ENCODE assay signal across 8 cellular contexts in genomic region chr12:132955094-132955932, GRCh38. TPM values are rescaled to one million over a fixed set of nuclear protein-coding genes. Genes with fewer than 3 reads are reported as not detected.
DNase-seq lines count a peak whose midpoint lies in the region; ATAC-seq and TF ChIP-seq lines count a peak whose summit lies in the region.

No MANE protein-coding gene starts in this region.

- peak overlapping the region; percentile 20 for H3K27ac ChIP-seq in CD4-positive, alpha-beta memory T cell (ENCODE audit: low read depth, low read length)
- H3K27ac ChIP-seq in liver (ENCODE audit: low read depth in 1 of 2, low read length in 2 of 2): peak overlapping the region; percentile 81 to 87

- peak in 1 of 5 donors; percentile 1 for DNase-seq in CD4-positive, alpha-beta memory T cell
- DNase-seq in RPMI7951 (ENCODE audit: low read depth) (peak; percentile 40), dermis blood vessel endothelial cell (peak; percentile 54)

- no peaks in the 10 kb centered on the region for H3K27me3 Mint-ChIP-seq in CD4-positive, alpha-beta memory T cell
- H3K27me3 Mint-ChIP-seq in stimulated activated naive CD8-positive, alpha-beta T cell treated with anti-CD3 and anti-CD28 coated beads, Interleukin-15, Interleukin-2, amounts not matched to agents 100 ng/mL and 50 ng/mL, for 24 hours: no peaks in the 10 kb centered on the region

- H3K36me3 Mint-ChIP-seq in CD4-positive, alpha-beta memory T cell: peaks cover 9 to 22% of the 10 kb centered on the region in 2 donors
- H3K36me3 Mint-ChIP-seq in stimulated activated naive CD8-positive, alpha-beta T cell treated with anti-CD3 and anti-CD28 coated beads, Interleukin-15, Interleukin-2, amounts not matched to agents 100 ng/mL and 50 ng/mL, for 24 hours (ENCODE audit: low read depth): peaks cover 20% of the 10 kb centered on the region

- peak overlapping the region in 1 of 2 donors; percentile 44 for H3K4me3 ChIP-seq in CD4-positive, alpha-beta memory T cell (ENCODE audit: low read length in 2 of 2)
- peak overlapping the region; percentile 45 to 80 (median 52) for H3K4me3 ChIP-seq in liver (ENCODE audit: low read depth in 1 of 3, low read length in 3 of 3)

- TF ChIP-seq RAD21 in liver (IDR thresholded peaks at IDR 0.05): no peak

- peak overlapping the region; percentile 80 to 96 (median 90) for H3K4me3 Mint-ChIP-seq in CD4-positive, alpha-beta memory T cell
- H3K4me3 Mint-ChIP-seq in stimulated activated naive CD8-positive, alpha-beta T cell treated with anti-CD3 and anti-CD28 coated beads, Interleukin-15, Interleukin-2, amounts not matched to agents 100 ng/mL and 50 ng/mL, for 24 hours: peak overlapping the region; percentile 90

- H3K27ac Mint-ChIP-seq in CD4-positive, alpha-beta memory T cell: peak overlapping the region; percentile 38 to 87 (median 81)
- peak overlapping the region; percentile 71 for H3K27ac Mint-ChIP-seq in stimulated activated naive CD8-positive, alpha-beta T cell treated with anti-CD3 and anti-CD28 coated beads, Interleukin-15, Interleukin-2, amounts not matched to agents 100 ng/mL and 50 ng/mL, for 24 hours

- intact Hi-C loops in CD4-positive, alpha-beta memory T cell (cut with micrococcal nuclease): no loop called here

- POLR2A ChIA-PET in CD4-positive, alpha-beta memory T cell (lab: Charles Lee; ENCODE audit: partially characterized antibody): interaction anchor here (0.7 to 2.5 kb wide), 9 partner anchors 15 to 195 kb away, joined by 3 to 19 read pairs (median 3); partner anchors contain the start of genes CHFR, GOLGA3 and ZNF26

- H3K4me1 Mint-ChIP-seq in CD4-positive, alpha-beta memory T cell: peaks cover 20 to 40% (median 29%) of the 10 kb centered on the region in 4 donors
- H3K4me1 Mint-ChIP-seq in stimulated activated naive CD8-positive, alpha-beta T cell treated with anti-CD3 and anti-CD28 coated beads, Interleukin-15, Interleukin-2, amounts not matched to agents 100 ng/mL and 50 ng/mL, for 24 hours (ENCODE audit: low read depth): peaks cover 20% of the 10 kb centered on the region

- H3K36me3 ChIP-seq in CD4-positive, alpha-beta memory T cell (ENCODE audit: insufficient read depth, low read length): no peaks in the 10 kb centered on the region
- peaks cover 0 to 6% (median 0%) of the 10 kb centered on the region in 4 donors for H3K36me3 ChIP-seq in liver (ENCODE audit: control insufficient read depth in 4 of 4, insufficient read depth in 3 of 4, low read depth in 1 of 4, low read length in 3 of 4)

- H3K27me3 ChIP-seq in CD4-positive, alpha-beta memory T cell (ENCODE audit: insufficient read depth, low read length): no peaks in the 10 kb centered on the region
- H3K27me3 ChIP-seq in liver (ENCODE audit: control insufficient read depth in 4 of 4, insufficient read depth in 4 of 4, low read length in 3 of 4): no peaks in the 10 kb centered on the region

- CTCF ChIA-PET in CD4-positive, alpha-beta memory T cell (lab: Charles Lee; ENCODE audit: partially characterized antibody): interaction anchor here (0.8 to 1.3 kb wide), 2 partner anchors 29 to 48 kb away, joined by 3 to 6 read pairs; no protein-coding TSS in a partner anchor

- H3K4me1 ChIP-seq in CD4-positive, alpha-beta memory T cell (ENCODE audit: insufficient read depth, low read length): peaks cover 13% of the 10 kb centered on the region
- peaks cover 5 to 16% (median 11%) of the 10 kb centered on the region in 4 donors for H3K4me1 ChIP-seq in liver (ENCODE audit: control insufficient read depth in 4 of 4, insufficient read depth in 4 of 4, low read length in 3 of 4)

- ATAC-seq in GM18907 (IDR thresholded peaks at IDR 0.05; ENCODE audit: unreplicated experiment) (peak; percentile 30), HG03342 (IDR thresholded peaks at IDR 0.05; ENCODE audit: unreplicated experiment) (peak; percentile 34), HG02610 (IDR thresholded peaks at IDR 0.05; ENCODE audit: unreplicated experiment) (no peak)

- H3K9me3 ChIP-seq in CD4-positive, alpha-beta memory T cell (ENCODE audit: control insufficient read depth in 1 of 2, low read length in 2 of 2): peaks cover 3 to 8% of the 10 kb centered on the region in 2 donors
- peaks cover 8 to 33% (median 25%) of the 10 kb centered on the region in 4 donors for H3K9me3 ChIP-seq in liver (ENCODE audit: control insufficient read depth in 4 of 4, low read length in 3 of 4)

- H3K9ac ChIP-seq in liver (ENCODE audit: low read depth in 1 of 2, low read length in 2 of 2): peak overlapping the region; percentile 80 to 86

- WGBS in liver: 22% methylated on average over 32 of the region's 32 CpGs

- TF ChIP-seq CTCF in liver (IDR thresholded peaks at IDR 0.05; ENCODE audit: low read depth, low read length, missing input control): no peak

- peaks cover 0 to 5% (median 1%) of the 10 kb centered on the region in 8 donors for H3K9me3 Mint-ChIP-seq in CD4-positive, alpha-beta memory T cell
- H3K9me3 Mint-ChIP-seq in stimulated activated naive CD8-positive, alpha-beta T cell treated with anti-CD3 and anti-CD28 coated beads, Interleukin-15, Interleukin-2, amounts not matched to agents 100 ng/mL and 50 ng/mL, for 24 hours: peaks cover 10% of the 10 kb centered on the region

TF ChIP-seq in liver, 16 proteins besides CTCF, POLR2A, EP300 and RAD21:
- peak in 1 of 2 donors; percentile 26 for TF ChIP-seq HNF4A (conservative IDR thresholded peaks at IDR 0.05)
- TF ChIP-seq YY1 (IDR thresholded peaks at IDR 0.05): no peak

RNA-seq across cellular contexts. Expression of gene ZNF605, which starts 0.8 kb away (rescaled TPM):
- total RNA-seq in CD4-positive, alpha-beta memory T cell: 10 to 100 TPM; 16.5 to 17.2 TPM
- polyA plus RNA-seq in CD4-positive, alpha-beta memory T cell: 1 to 10 TPM in 1 of 2 donors, under 1 TPM in 1; 0.59 to 2.1 TPM
- 3.0 and 3.5 TPM in 2 replicates for total RNA-seq in RPMI7951 (2014; rRNA removed; shearing (Covaris generic))
- 6.5 and 8.2 TPM in 2 replicates for total RNA-seq in dermis blood vessel endothelial cell
- total RNA-seq in liver: 1 to 10 TPM; 3.6 to 9.5 TPM
- polyA plus RNA-seq in liver: 1 to 10 TPM; 1.2 to 3.5 TPM

RNA-seq across cellular contexts. Expression of gene ZNF26, which starts 30.9 kb away (rescaled TPM):
- total RNA-seq in CD4-positive, alpha-beta memory T cell: 10 to 100 TPM; 25.9 to 28.2 TPM
- 10 to 100 TPM; 13.7 to 15.4 TPM for polyA plus RNA-seq in CD4-positive, alpha-beta memory T cell
- total RNA-seq in RPMI7951 (2014; rRNA removed; shearing (Covaris generic)): 5.1 and 6.6 TPM in 2 replicates
- 10.1 and 19.2 TPM in 2 replicates for total RNA-seq in dermis blood vessel endothelial cell
- 1 to 10 TPM; 6.9 to 9.5 TPM for total RNA-seq in liver
- polyA plus RNA-seq in liver: 1 to 10 TPM; 1.7 to 2.8 TPM
